In genomic region chr22:39712938-39713525, GRCh38 we compare ENCODE assay signal across 1 cellular context.
TF ChIP-seq lines count a peak whose summit lies in the region.

No MANE protein-coding gene starts in this region.

TF ChIP-seq in GM23338, 12 proteins besides CTCF, POLR2A, EP300 and RAD21 (continued from another document):
- TF ChIP-seq ZNF462 (CRISPR knock-in tag; IDR thresholded peaks at IDR 0.05) (no peak), EZH2 (IDR thresholded peaks at IDR 0.05; ENCODE audit: low read depth, unreplicated experiment) (no peak), JUNB (IDR thresholded peaks at IDR 0.05; ENCODE audit: unreplicated experiment) (no peak), CREB1 (CRISPR knock-in tag; IDR thresholded peaks at IDR 0.05; ENCODE audit: low read depth) (no peak)
